ENCODE assay signal across 19 cellular contexts in the genomic region with DNA sequence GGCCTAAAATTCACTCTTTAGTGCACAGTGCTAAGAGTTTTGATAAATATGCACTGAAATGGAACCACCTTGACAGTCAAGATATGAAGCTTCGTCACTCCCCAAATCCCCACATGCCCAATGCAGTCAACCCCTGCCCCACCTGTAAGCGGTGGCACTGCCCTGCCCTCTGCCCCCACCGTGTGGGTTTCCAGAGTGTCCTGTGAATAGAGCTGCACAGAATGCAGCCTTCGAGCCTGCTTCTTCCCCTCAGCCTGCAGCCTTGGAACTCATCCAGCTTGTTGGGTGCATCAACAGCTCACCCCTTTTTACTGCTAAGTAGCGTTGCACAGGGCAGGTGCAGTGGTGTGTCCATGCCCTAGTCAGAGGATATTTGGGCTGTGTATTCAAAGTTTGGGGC.
"Had no signal": no experiment of that assay in that cellular context is flagged by ENCODE, and none has a peak within 500 bp of the region (broad histone marks: within the 10 kb centered on the region; RNA-seq: fewer than 3 reads in every experiment).

No MANE protein-coding gene starts in this region.

- H3K27ac ChIP-seq: epithelial cell of prostate, esophagus squamous epithelium, pancreas, psoas muscle, testis, transverse colon had no signal

- H3K36me3 ChIP-seq: esophagus squamous epithelium, pancreas, transverse colon had no signal

- H3K4me1 ChIP-seq: esophagus squamous epithelium, pancreas, psoas muscle, testis, transverse colon had no signal

- H3K9me3 ChIP-seq: pancreas, testis had no signal

- H3K4me3 ChIP-seq: esophagus squamous epithelium, pancreas, psoas muscle, testis, transverse colon had no signal

- ATAC-seq: left cardiac atrium, pancreas, psoas muscle had no signal

- DNase-seq: activated B cell treated with CpG ODN at 0.5 μM for 24 hours; activated CD4-positive, alpha-beta T cell treated with anti-CD3 and anti-CD28 coated beads for 48 hours; activated CD4-positive, alpha-beta T cell treated with anti-CD3 and anti-CD28 coated beads, Interleukin-2, amount 50 U/mL, for 48 hours; activated CD8-positive, alpha-beta memory T cell treated with anti-CD3 and anti-CD28 coated beads for 24 hours; activated gamma-delta T cell; activated naive CD4-positive, alpha-beta T cell treated with anti-CD3 and anti-CD28 coated beads, Interleukin-2, amount 10 ng/mL, durations not matched to agents 7 days and 5 days; amniotic stem cell; central memory CD4-positive, alpha-beta T cell; esophagus squamous epithelium; foreskin melanocyte; left cardiac atrium; mammary epithelial cell; pancreas; psoas muscle; stimulated activated naive CD4-positive, alpha-beta T cell treated with Interleukin-2 at 50 U/mL for 16 hours; T-helper 2 cell; testis; transverse colon had no signal

- H3K27me3 ChIP-seq: pancreas, testis, transverse colon had no signal
